Comparison of ENCODE assay signal across 27 cellular contexts in genomic region chr19:29593869-29594268, GRCh38.
"Had no signal": no experiment of that assay in that cellular context is flagged by ENCODE, and none has a peak within 500 bp of the region (broad histone marks: within the 10 kb centered on the region; RNA-seq: fewer than 3 reads in every experiment).

No MANE protein-coding gene starts in this region.

- DNase-seq: activated CD4-positive, alpha-beta memory T cell treated with anti-CD3 and anti-CD28 coated beads for 36 hours; activated CD4-positive, alpha-beta T cell treated with anti-CD3 and anti-CD28 coated beads for 36 hours; activated CD4-positive, alpha-beta T cell treated with anti-CD3 and anti-CD28 coated beads, Interleukin-2, amount 10 ng/mL, durations not matched to agents 24 days and 14 days; activated CD4-positive, CD25-positive, alpha-beta regulatory T cell; activated CD4-positive, CD25-positive, alpha-beta regulatory T cell treated with anti-CD3 and anti-CD28 coated beads, Interleukin-2, amount 50 U/mL, for 72 hours; activated CD8-positive, alpha-beta memory T cell treated with anti-CD3 and anti-CD28 coated beads, Interleukin-2, amount 10 ng/mL, durations not matched to agents 7 days and 5 days; activated CD8-positive, alpha-beta memory T cell treated with anti-CD3 and anti-CD28 coated beads, Interleukin-2, amount 50 U/mL, for 4 hours; activated CD8-positive, alpha-beta T cell treated with anti-CD3 and anti-CD28 coated beads, Interleukin-2, amount 10 ng/mL, durations not matched to agents 7 days and 5 days; activated gamma-delta T cell treated with Interleukin-2 at 50 U/mL for 16 hours; activated naive CD4-positive, alpha-beta T cell treated with anti-CD3 and anti-CD28 coated beads, Interleukin-2, amount 50 U/mL, for 16 hours; activated naive CD4-positive, alpha-beta T cell treated with Interleukin-2 at 50 U/mL for 16 hours; activated T-cell treated with anti-CD3 and anti-CD28 coated beads, Interleukin-2, amount 50 U/mL, for 1 hour; activated T-cell treated with anti-CD3 and anti-CD28 coated beads, Interleukin-2, amount 50 U/mL, for 48 hours; amniotic stem cell; anterior cingulate cortex; brain microvascular endothelial cell; dorsolateral prefrontal cortex; effector memory CD4-positive, alpha-beta T cell; endodermal cell; foreskin keratinocyte; gastrocnemius medialis; glutamatergic neuron; T-helper 2 cell had no signal

- H3K9me3 ChIP-seq: gastrocnemius medialis had no signal

- H3K4me1 ChIP-seq: foreskin keratinocyte, gastrocnemius medialis had no signal

- H3K27me3 ChIP-seq: brain microvascular endothelial cell had no signal

- ATAC-seq: activated CD4-positive, alpha-beta T cell treated with anti-CD3 and anti-CD28 coated beads for 36 hours; activated CD8-positive, alpha-beta memory T cell treated with anti-CD3 and anti-CD28 coated beads, Interleukin-2, amount 10 ng/mL, durations not matched to agents 7 days and 5 days; activated CD8-positive, alpha-beta T cell treated with anti-CD3 and anti-CD28 coated beads, Interleukin-2, amount 10 ng/mL, durations not matched to agents 7 days and 5 days; esophagus mucosa; foreskin keratinocyte; gastrocnemius medialis had no signal

- H3K36me3 ChIP-seq: brain microvascular endothelial cell, gastrocnemius medialis had no signal

- H3K4me3 ChIP-seq: coronary artery, dorsolateral prefrontal cortex, gastrocnemius medialis had no signal

- H3K27ac ChIP-seq: brain microvascular endothelial cell, coronary artery, dorsolateral prefrontal cortex, foreskin keratinocyte, gastrocnemius medialis had no signal

- FAIRE-seq: astrocyte, bronchial epithelial cell had no signal
